ENCODE assay signal across 17 cellular contexts in genomic region chr3:151107701-151108100, GRCh38.
"Had no signal": no experiment of that assay in that cellular context is flagged by ENCODE, and none has a peak within 500 bp of the region (broad histone marks: within the 10 kb centered on the region; RNA-seq: fewer than 3 reads in every experiment).

No MANE protein-coding gene starts in this region.

- H3K27me3 ChIP-seq: adrenal gland, body of pancreas, left lung had no signal

- H3K9me3 Mint-ChIP-seq: effector memory CD8-positive, alpha-beta T cell; neural crest cell had no signal

- H3K27ac Mint-ChIP-seq: effector memory CD8-positive, alpha-beta T cell; stimulated activated naive CD8-positive, alpha-beta T cell treated with anti-CD3 and anti-CD28 coated beads, Interleukin-15, amount 100 ng/mL, for 72 hours had no signal

- H3K36me3 ChIP-seq: adrenal gland, left lung, thoracic aorta had no signal

- H3K4me1 Mint-ChIP-seq: stimulated activated naive CD8-positive, alpha-beta T cell treated with anti-CD3 and anti-CD28 coated beads, Interleukin-15, amount 100 ng/mL, for 72 hours had no signal

- H3K9ac ChIP-seq: parathyroid adenoma had no signal

- DNase-seq: activated CD4-positive, alpha-beta T cell treated with anti-CD3 and anti-CD28 coated beads, Interleukin-2, amount 50 U/mL, for 4 hours; activated naive CD4-positive, alpha-beta T cell treated with anti-CD3 and anti-CD28 coated beads, Interleukin-2, amount 50 U/mL, for 16 hours; activated T-cell treated with anti-CD3 and anti-CD28 coated beads, Interleukin-2, amount 50 U/mL, for 1 hour; adrenal gland; body of pancreas; central memory CD4-positive, alpha-beta T cell; effector memory CD8-positive, alpha-beta T cell; erythroblast; left lung; retina; stimulated activated CD4-positive, alpha-beta T cell treated with anti-CD3 and anti-CD28 coated beads, Interleukin-15, amount 100 ng/mL, for 24 hours; stimulated activated CD4-positive, alpha-beta T cell treated with anti-CD3 and anti-CD28 coated beads, Interleukin-4, amount 100 ng/mL, for 24 hours; stimulated activated naive CD8-positive, alpha-beta T cell treated with anti-CD3 and anti-CD28 coated beads, Interleukin-15, amount 100 ng/mL, for 72 hours had no signal

- H3K4me3 Mint-ChIP-seq: effector memory CD8-positive, alpha-beta T cell; neural crest cell; stimulated activated naive CD8-positive, alpha-beta T cell treated with anti-CD3 and anti-CD28 coated beads, Interleukin-15, amount 100 ng/mL, for 72 hours had no signal

- H3K9me3 ChIP-seq: adrenal gland, body of pancreas, left lung, thoracic aorta had no signal

- H3K4me1 ChIP-seq: body of pancreas, left lung, parathyroid adenoma had no signal

- H3K4me3 ChIP-seq: body of pancreas, coronary artery, left lung, thoracic aorta had no signal

- H3K27ac ChIP-seq: body of pancreas, coronary artery, left lung, parathyroid adenoma, thoracic aorta had no signal

- ATAC-seq: body of pancreas; effector memory CD8-positive, alpha-beta T cell; left lung; stimulated activated naive CD8-positive, alpha-beta T cell treated with anti-CD3 and anti-CD28 coated beads, Interleukin-15, amount 100 ng/mL, for 72 hours had no signal
